In the genomic region with DNA sequence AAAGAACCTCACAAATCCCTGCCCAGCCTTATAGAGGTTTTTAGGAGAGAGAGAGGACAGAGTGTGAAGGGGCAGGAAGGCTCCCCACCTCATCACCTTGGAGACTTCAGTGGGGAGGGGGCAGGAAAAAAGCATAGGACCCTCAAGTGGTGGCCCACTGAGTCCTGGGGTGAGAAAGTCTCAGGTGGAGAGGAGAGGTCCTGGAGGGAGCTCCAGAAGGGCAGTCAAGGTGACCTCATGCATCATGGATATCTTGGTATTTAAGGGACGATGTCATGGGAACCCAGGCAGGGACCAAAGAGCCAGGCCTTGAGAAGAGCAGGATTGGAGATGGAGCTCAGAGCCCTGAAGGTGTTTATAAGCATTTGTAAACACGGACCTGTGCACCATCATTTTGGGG, we compare ENCODE assay signal across 36 cellular contexts.
"Had no signal": no experiment of that assay in that cellular context is flagged by ENCODE, and none has a peak within 500 bp of the region (broad histone marks: within the 10 kb centered on the region; RNA-seq: fewer than 3 reads in every experiment).

No MANE protein-coding gene starts in this region.

- H3K4me1 Mint-ChIP-seq: activated B cell treated with CpG ODN at 0.5 μM for 24 hours; activated CD4-positive, alpha-beta T cell treated with anti-CD3 and anti-CD28 coated beads for 36 hours; activated naive CD8-positive, alpha-beta T cell treated with anti-CD3 and anti-CD28 coated beads for 36 hours; activated T-helper 17 cell treated with anti-CD3 and anti-CD28 coated beads, Interleukin-2, amount 50 U/mL, for 72 hours had no signal

- H3K4me1 ChIP-seq: adrenal gland, body of pancreas, breast epithelium had no signal

- H3K36me3 Mint-ChIP-seq: activated CD4-positive, alpha-beta memory T cell treated with anti-CD3 and anti-CD28 coated beads for 36 hours; activated naive CD4-positive, alpha-beta T cell treated with anti-CD3 and anti-CD28 coated beads, Interleukin-2, amount 50 U/mL, for 72 hours; activated naive CD8-positive, alpha-beta T cell treated with anti-CD3 and anti-CD28 coated beads for 36 hours had no signal

- H3K27ac ChIP-seq: adrenal gland, body of pancreas, brain microvascular endothelial cell, breast epithelium, VCaP had no signal

- H3K9me3 ChIP-seq: adrenal gland, body of pancreas, breast epithelium had no signal

- H3K36me3 ChIP-seq: adrenal gland, brain microvascular endothelial cell, breast epithelium had no signal

- H3K4me3 Mint-ChIP-seq: activated B cell treated with CpG ODN at 0.5 μM for 24 hours; activated CD4-positive, alpha-beta memory T cell treated with anti-CD3 and anti-CD28 coated beads for 36 hours; activated CD4-positive, alpha-beta T cell treated with anti-CD3 and anti-CD28 coated beads for 36 hours; activated CD8-positive, alpha-beta T cell treated with anti-CD3 and anti-CD28 coated beads for 36 hours; activated naive CD4-positive, alpha-beta T cell treated with anti-CD3 and anti-CD28 coated beads for 36 hours; activated naive CD8-positive, alpha-beta T cell treated with anti-CD3 and anti-CD28 coated beads for 36 hours; activated T-cell treated with anti-CD3 and anti-CD28 coated beads, Interleukin-2, amount 50 U/mL, for 4 hours; activated T-cell treated with anti-CD3 and anti-CD28 coated beads, Interleukin-2, amount 50 U/mL, for 72 hours; activated T-helper 1 cell treated with anti-CD3 and anti-CD28 coated beads, Interleukin-12 subunit alpha, Interleukin-12 subunit beta, Interleukin-2, Interleukin-4 antibody, amounts not matched to agents 30 ng/mL and 10 ng/mL and 1 ng/mL, durations not matched to agents 14 hours and 24 hours and 36 hours; activated T-helper 17 cell treated with anti-CD3 and anti-CD28 coated beads, Interleukin-2, amount 50 U/mL, for 72 hours; T-helper 1 cell treated with Interleukin-12 subunit alpha and Interleukin-12 subunit beta and Interleukin-4 antibody, amounts not matched to agents 30 μg/mL and 1 μg/mL, for 36 hours; T-helper 2 cell treated with Interferon-gamma antibody and Interleukin-4, amounts not matched to agents 5 μg/mL and 100 μg/mL, for 36 hours had no signal

- H3K27ac Mint-ChIP-seq: activated B cell treated with CpG ODN at 0.5 μM for 24 hours; activated CD4-positive, alpha-beta memory T cell treated with anti-CD3 and anti-CD28 coated beads for 36 hours; activated CD4-positive, alpha-beta T cell treated with anti-CD3 and anti-CD28 coated beads for 36 hours; activated CD8-positive, alpha-beta T cell treated with anti-CD3 and anti-CD28 coated beads for 36 hours; activated naive CD4-positive, alpha-beta T cell treated with anti-CD3 and anti-CD28 coated beads for 36 hours; activated naive CD4-positive, alpha-beta T cell treated with anti-CD3 and anti-CD28 coated beads, Interleukin-2, amount 50 U/mL, for 72 hours; activated naive CD8-positive, alpha-beta T cell treated with anti-CD3 and anti-CD28 coated beads for 36 hours; activated T-cell treated with anti-CD3 and anti-CD28 coated beads, Interleukin-2, amount 50 U/mL, for 72 hours; activated T-helper 1 cell treated with anti-CD3 and anti-CD28 coated beads, Interleukin-12 subunit alpha, Interleukin-12 subunit beta, Interleukin-2, Interleukin-4 antibody, amounts not matched to agents 30 ng/mL and 10 ng/mL and 1 ng/mL, durations not matched to agents 14 hours and 24 hours and 36 hours; activated T-helper 17 cell treated with anti-CD3 and anti-CD28 coated beads, Interleukin-2, amount 50 U/mL, for 72 hours; T-helper 1 cell treated with Interleukin-12 subunit alpha and Interleukin-12 subunit beta and Interleukin-4 antibody, amounts not matched to agents 30 μg/mL and 1 μg/mL, for 36 hours; T-helper 2 cell treated with Interferon-gamma antibody and Interleukin-4, amounts not matched to agents 5 μg/mL and 100 μg/mL, for 36 hours had no signal

- H3K9me3 Mint-ChIP-seq: activated B cell treated with CpG ODN at 0.5 μM for 24 hours; activated CD4-positive, alpha-beta memory T cell treated with anti-CD3 and anti-CD28 coated beads for 36 hours; activated CD8-positive, alpha-beta T cell treated with anti-CD3 and anti-CD28 coated beads for 36 hours; activated naive CD4-positive, alpha-beta T cell treated with anti-CD3 and anti-CD28 coated beads for 36 hours; activated naive CD4-positive, alpha-beta T cell treated with anti-CD3 and anti-CD28 coated beads, Interleukin-2, amount 50 U/mL, for 72 hours; activated naive CD8-positive, alpha-beta T cell treated with anti-CD3 and anti-CD28 coated beads for 36 hours; activated T-cell treated with anti-CD3 and anti-CD28 coated beads, Interleukin-2, amount 50 U/mL, for 4 hours; activated T-cell treated with anti-CD3 and anti-CD28 coated beads, Interleukin-2, amount 50 U/mL, for 72 hours; activated T-helper 1 cell treated with anti-CD3 and anti-CD28 coated beads, Interleukin-12 subunit alpha, Interleukin-12 subunit beta, Interleukin-2, Interleukin-4 antibody, amounts not matched to agents 30 ng/mL and 10 ng/mL and 1 ng/mL, durations not matched to agents 14 hours and 24 hours and 36 hours; T-helper 1 cell treated with Interleukin-12 subunit alpha and Interleukin-12 subunit beta and Interleukin-4 antibody, amounts not matched to agents 30 μg/mL and 1 μg/mL, for 36 hours; T-helper 2 cell treated with Interferon-gamma antibody and Interleukin-4, amounts not matched to agents 5 μg/mL and 100 μg/mL, for 36 hours had no signal

- ATAC-seq: activated CD4-positive, alpha-beta T cell treated with anti-CD3 and anti-CD28 coated beads for 36 hours; activated CD8-positive, alpha-beta T cell treated with anti-CD3 and anti-CD28 coated beads for 36 hours; activated naive CD4-positive, alpha-beta T cell treated with anti-CD3 and anti-CD28 coated beads, Interleukin-2, amount 50 U/mL, for 72 hours; activated T-cell treated with anti-CD3 and anti-CD28 coated beads, Interleukin-2, amount 50 U/mL, for 4 hours; activated T-cell treated with anti-CD3 and anti-CD28 coated beads, Interleukin-2, amount 50 U/mL, for 72 hours; activated T-helper 17 cell treated with anti-CD3 and anti-CD28 coated beads, Interleukin-2, amount 50 U/mL, for 72 hours; body of pancreas had no signal

- H3K4me3 ChIP-seq: adrenal gland, body of pancreas, breast epithelium had no signal

- DNase-seq: activated B cell treated with CpG ODN at 0.5 μM for 24 hours; activated CD4-positive, alpha-beta memory T cell treated with anti-CD3 and anti-CD28 coated beads for 36 hours; activated CD4-positive, alpha-beta T cell treated with anti-CD3 and anti-CD28 coated beads for 36 hours; activated CD4-positive, alpha-beta T cell treated with anti-CD3 and anti-CD28 coated beads for 48 hours; activated CD4-positive, alpha-beta T cell treated with anti-CD3 and anti-CD28 coated beads, Interleukin-2, amount 50 U/mL, for 1 hour; activated CD4-positive, alpha-beta T cell treated with anti-CD3 and anti-CD28 coated beads, Interleukin-2, amount 50 U/mL, for 4 hours; activated CD4-positive, CD25-positive, alpha-beta regulatory T cell treated with anti-CD3 and anti-CD28 coated beads, Interleukin-2, amount 50 U/mL, for 72 hours; activated CD8-positive, alpha-beta memory T cell treated with anti-CD3 and anti-CD28 coated beads, Interleukin-2, amount 50 U/mL, for 4 hours; activated CD8-positive, alpha-beta T cell treated with anti-CD3 and anti-CD28 coated beads for 36 hours; activated effector memory CD4-positive, alpha-beta T cell treated with anti-CD3 and anti-CD28 coated beads, Interleukin-2, amount 50 U/mL, for 16 hours; activated gamma-delta T cell treated with Interleukin-2 at 50 U/mL for 16 hours; activated naive CD4-positive, alpha-beta T cell; activated naive CD4-positive, alpha-beta T cell treated with anti-CD3 and anti-CD28 coated beads for 36 hours; activated naive CD4-positive, alpha-beta T cell treated with anti-CD3 and anti-CD28 coated beads, Interleukin-2, amount 50 U/mL, for 16 hours; activated naive CD8-positive, alpha-beta T cell treated with anti-CD3 and anti-CD28 coated beads for 36 hours; activated T-cell treated with anti-CD3 and anti-CD28 coated beads for 4 hours; activated T-cell treated with anti-CD3 and anti-CD28 coated beads, Interleukin-2, amount 50 U/mL, for 1 hour; activated T-cell treated with anti-CD3 and anti-CD28 coated beads, Interleukin-2, amount 50 U/mL, for 4 hours; activated T-cell treated with anti-CD3 and anti-CD28 coated beads, Interleukin-2, amount 50 U/mL, for 72 hours; adrenal gland; amniotic stem cell; aorta; body of pancreas; brain microvascular endothelial cell; central memory CD4-positive, alpha-beta T cell; SW 1271; T-helper 1 cell; T-helper 2 cell; T-helper 9 cell had no signal

- H3K27me3 Mint-ChIP-seq: activated B cell treated with CpG ODN at 0.5 μM for 24 hours; activated CD4-positive, alpha-beta memory T cell treated with anti-CD3 and anti-CD28 coated beads for 36 hours; activated naive CD8-positive, alpha-beta T cell treated with anti-CD3 and anti-CD28 coated beads for 36 hours had no signal

- H3K27me3 ChIP-seq: adrenal gland, body of pancreas, brain microvascular endothelial cell, breast epithelium had no signal
